29 cellular contexts compared by ENCODE assay signal in genomic region chr14:71271166-71271945, GRCh38.
"Had no signal": no experiment of that assay in that cellular context is flagged by ENCODE, and none has a peak within 500 bp of the region (broad histone marks: within the 10 kb centered on the region; RNA-seq: fewer than 3 reads in every experiment).

No MANE protein-coding gene starts in this region.

- H3K9me3 Mint-ChIP-seq: activated naive CD4-positive, alpha-beta T cell treated with anti-CD3 and anti-CD28 coated beads, Interleukin-2, amount 50 U/mL, for 24 hours had no signal

- H3K4me1 ChIP-seq: adrenal gland, body of pancreas, breast epithelium had no signal

- H3K27me3 ChIP-seq: adrenal gland, body of pancreas, breast epithelium, MG63 had no signal

- H3K27ac ChIP-seq: adrenal gland, body of pancreas, breast epithelium had no signal

- H3K36me3 ChIP-seq: adrenal gland, breast epithelium, MG63 had no signal

- DNase-seq: activated CD4-positive, alpha-beta T cell treated with anti-CD3 and anti-CD28 coated beads for 36 hours; activated CD4-positive, alpha-beta T cell treated with anti-CD3 and anti-CD28 coated beads, Interleukin-2, amount 10 ng/mL, durations not matched to agents 7 days and 5 days; activated CD4-positive, alpha-beta T cell treated with anti-CD3 and anti-CD28 coated beads, Interleukin-2, amount 50 U/mL, for 48 hours; activated CD8-positive, alpha-beta T cell treated with anti-CD3 and anti-CD28 coated beads, Interleukin-2, amount 10 ng/mL, durations not matched to agents 7 days and 5 days; activated gamma-delta T cell; activated naive CD4-positive, alpha-beta T cell treated with Interleukin-2 at 50 U/mL for 16 hours; activated naive CD8-positive, alpha-beta T cell treated with anti-CD3 and anti-CD28 coated beads, Interleukin-2, amount 10 ng/mL, durations not matched to agents 7 days and 5 days; activated T-cell treated with anti-CD3 and anti-CD28 coated beads, Interleukin-2, amount 50 U/mL, for 24 hours; adrenal gland; body of pancreas; Kasumi-1; KG1; MG63; NCI-H1048; NCI-H1105 treated with DMSO at 0.1 percent for 48 hours; NCI-H1436; NCI-H1694; NCI-H1930; NCI-H2081 treated with DMSO at 0.1 percent for 48 hours; NCI-H510A; NCI-H526; NCI-H748 treated with DMSO at 0.1 percent for 48 hours; Right ventricle myocardium superior; T1000 had no signal

- H3K27me3 Mint-ChIP-seq: activated CD4-positive, alpha-beta T cell treated with anti-CD3 and anti-CD28 coated beads for 36 hours; activated T-cell treated with anti-CD3 and anti-CD28 coated beads, Interleukin-2, amount 50 U/mL, for 24 hours had no signal

- H3K4me3 Mint-ChIP-seq: activated CD4-positive, alpha-beta T cell treated with anti-CD3 and anti-CD28 coated beads for 36 hours; activated CD4-positive, alpha-beta T cell treated with anti-CD3 and anti-CD28 coated beads, Interleukin-2, amount 10 ng/mL, durations not matched to agents 7 days and 5 days; activated CD8-positive, alpha-beta T cell treated with anti-CD3 and anti-CD28 coated beads, Interleukin-2, amount 10 ng/mL, durations not matched to agents 7 days and 5 days; activated naive CD4-positive, alpha-beta T cell treated with anti-CD3 and anti-CD28 coated beads, Interleukin-2, amount 50 U/mL, for 24 hours; activated naive CD8-positive, alpha-beta T cell treated with anti-CD3 and anti-CD28 coated beads, Interleukin-2, amount 10 ng/mL, durations not matched to agents 7 days and 5 days; activated T-cell treated with anti-CD3 and anti-CD28 coated beads, Interleukin-2, amount 50 U/mL, for 24 hours; WTC11 had no signal

- H3K4me3 ChIP-seq: adrenal gland, body of pancreas, breast epithelium, MG63 had no signal

- ATAC-seq: activated CD4-positive, alpha-beta T cell treated with anti-CD3 and anti-CD28 coated beads for 36 hours; activated CD4-positive, CD25-positive, alpha-beta regulatory T cell treated with anti-CD3 and anti-CD28 coated beads, Interleukin-2, amount 50 U/mL, for 24 hours; activated CD8-positive, alpha-beta T cell treated with anti-CD3 and anti-CD28 coated beads, Interleukin-2, amount 10 ng/mL, durations not matched to agents 7 days and 5 days; body of pancreas; WTC11 had no signal

- H3K27ac Mint-ChIP-seq: activated CD4-positive, alpha-beta T cell treated with anti-CD3 and anti-CD28 coated beads for 36 hours; activated CD4-positive, alpha-beta T cell treated with anti-CD3 and anti-CD28 coated beads, Interleukin-2, amount 10 ng/mL, durations not matched to agents 7 days and 5 days; activated CD8-positive, alpha-beta T cell treated with anti-CD3 and anti-CD28 coated beads, Interleukin-2, amount 10 ng/mL, durations not matched to agents 7 days and 5 days; activated naive CD4-positive, alpha-beta T cell treated with anti-CD3 and anti-CD28 coated beads, Interleukin-2, amount 50 U/mL, for 24 hours; activated naive CD8-positive, alpha-beta T cell treated with anti-CD3 and anti-CD28 coated beads, Interleukin-2, amount 10 ng/mL, durations not matched to agents 7 days and 5 days; activated T-cell treated with anti-CD3 and anti-CD28 coated beads, Interleukin-2, amount 50 U/mL, for 24 hours; activated T-helper 2 cell treated with anti-CD3 and anti-CD28 coated beads, Interferon-gamma antibody, Interleukin-2, Interleukin-4, amounts not matched to agents 10 μg/mL and 5 μg/mL and 100 μg/mL, durations not matched to agents 14 hours and 24 hours and 36 hours; WTC11 had no signal

- H3K9me3 ChIP-seq: adrenal gland, body of pancreas, breast epithelium, MG63 had no signal
